Comparison of ENCODE assay signal across 32 cellular contexts in genomic region chr20:40925829-40926228, GRCh38.
"Had no signal": no experiment of that assay in that cellular context is flagged by ENCODE, and none has a peak within 500 bp of the region (broad histone marks: within the 10 kb centered on the region; RNA-seq: fewer than 3 reads in every experiment).

No MANE protein-coding gene starts in this region.

- H3K4me3 ChIP-seq: coronary artery, dorsolateral prefrontal cortex, esophagus muscularis mucosa, gastrocnemius medialis, heart left ventricle had no signal

- H3K27ac Mint-ChIP-seq: activated B cell treated with CpG ODN at 0.5 μM for 24 hours; activated CD8-positive, alpha-beta T cell treated with anti-CD3 and anti-CD28 coated beads for 36 hours; activated naive CD8-positive, alpha-beta T cell; activated T-helper 17 cell treated with anti-CD3 and anti-CD28 coated beads, Interleukin-2, amount 50 U/mL, for 72 hours; dendritic cell treated with granulocyte-macrophage colony-stimulating factor and Interleukin-4, amounts not matched to agents 40 ng/mL and 50 ng/mL, for 4 days; endodermal cell; T-helper 17 cell; T-helper 2 cell treated with Interferon-gamma antibody and Interleukin-4, amounts not matched to agents 5 μg/mL and 100 μg/mL, for 36 hours had no signal

- H3K4me1 Mint-ChIP-seq: activated T-helper 17 cell treated with anti-CD3 and anti-CD28 coated beads, Interleukin-2, amount 50 U/mL, for 72 hours; central memory CD8-positive, alpha-beta T cell; endodermal cell had no signal

- H3K36me3 ChIP-seq: brain microvascular endothelial cell, esophagus muscularis mucosa, gastrocnemius medialis, heart left ventricle, WERI-Rb-1 had no signal

- H3K4me3 Mint-ChIP-seq: activated B cell treated with CpG ODN at 0.5 μM for 24 hours; activated CD8-positive, alpha-beta T cell treated with anti-CD3 and anti-CD28 coated beads for 36 hours; activated naive CD8-positive, alpha-beta T cell; activated T-cell treated with anti-CD3 and anti-CD28 coated beads, Interleukin-2, amount 50 U/mL, for 4 hours; activated T-helper 17 cell treated with anti-CD3 and anti-CD28 coated beads, Interleukin-2, amount 50 U/mL, for 72 hours; central memory CD8-positive, alpha-beta T cell; dendritic cell treated with granulocyte-macrophage colony-stimulating factor and Interleukin-4, amounts not matched to agents 40 ng/mL and 50 ng/mL, for 4 days; endodermal cell; T-helper 17 cell; T-helper 2 cell treated with Interferon-gamma antibody and Interleukin-4, amounts not matched to agents 5 μg/mL and 100 μg/mL, for 36 hours had no signal

- H3K27me3 ChIP-seq: brain microvascular endothelial cell, dorsolateral prefrontal cortex, gastrocnemius medialis, heart left ventricle had no signal

- H3K27ac ChIP-seq: brain microvascular endothelial cell, coronary artery, dorsolateral prefrontal cortex, esophagus muscularis mucosa, foreskin keratinocyte, gastrocnemius medialis, heart left ventricle, WERI-Rb-1 had no signal

- ATAC-seq: activated CD4-positive, CD25-positive, alpha-beta regulatory T cell treated with anti-CD3 and anti-CD28 coated beads, Interleukin-2, amount 50 U/mL, for 24 hours; activated CD8-positive, alpha-beta T cell treated with anti-CD3 and anti-CD28 coated beads for 36 hours; activated T-cell treated with anti-CD3 and anti-CD28 coated beads, Interleukin-2, amount 50 U/mL, for 4 hours; activated T-helper 17 cell treated with anti-CD3 and anti-CD28 coated beads, Interleukin-2, amount 50 U/mL, for 72 hours; foreskin keratinocyte; gastrocnemius medialis; heart left ventricle; T-helper 17 cell had no signal

- H3K36me3 Mint-ChIP-seq: activated naive CD8-positive, alpha-beta T cell had no signal

- H3K27me3 Mint-ChIP-seq: activated B cell treated with CpG ODN at 0.5 μM for 24 hours; activated CD8-positive, alpha-beta T cell treated with anti-CD3 and anti-CD28 coated beads for 36 hours; central memory CD8-positive, alpha-beta T cell; dendritic cell treated with granulocyte-macrophage colony-stimulating factor and Interleukin-4, amounts not matched to agents 40 ng/mL and 50 ng/mL, for 4 days had no signal

- H3K9me3 ChIP-seq: esophagus muscularis mucosa, gastrocnemius medialis had no signal

- DNase-seq: activated B cell treated with CpG ODN at 0.5 μM for 24 hours; activated CD4-positive, alpha-beta T cell treated with anti-CD3 and anti-CD28 coated beads for 48 hours; activated CD4-positive, alpha-beta T cell treated with anti-CD3 and anti-CD28 coated beads, Interleukin-2, amount 50 U/mL, for 1 hour; activated CD4-positive, alpha-beta T cell treated with anti-CD3 and anti-CD28 coated beads, Interleukin-2, amount 50 U/mL, for 48 hours; activated CD8-positive, alpha-beta memory T cell treated with anti-CD3 and anti-CD28 coated beads for 24 hours; activated CD8-positive, alpha-beta T cell treated with anti-CD3 and anti-CD28 coated beads for 36 hours; activated effector memory CD4-positive, alpha-beta T cell treated with Interleukin-2 at 50 U/mL for 16 hours; activated gamma-delta T cell treated with Interleukin-2 at 50 U/mL for 16 hours; activated naive CD4-positive, alpha-beta T cell treated with anti-CD3 and anti-CD28 coated beads, Interleukin-2, amount 50 U/mL, for 16 hours; activated naive CD4-positive, alpha-beta T cell treated with Interleukin-2 at 50 U/mL for 16 hours; activated T-cell treated with anti-CD3 and anti-CD28 coated beads, Interleukin-2, amount 50 U/mL, for 4 hours; amniotic stem cell; anterior cingulate cortex; brain microvascular endothelial cell; dorsolateral prefrontal cortex; effector memory CD4-positive, alpha-beta T cell; endodermal cell; foreskin keratinocyte; gastrocnemius medialis; glutamatergic neuron; heart left ventricle; T-helper 17 cell; T1000; WERI-Rb-1 had no signal

- H3K9me3 Mint-ChIP-seq: activated B cell treated with CpG ODN at 0.5 μM for 24 hours; activated CD8-positive, alpha-beta T cell treated with anti-CD3 and anti-CD28 coated beads for 36 hours; activated T-cell treated with anti-CD3 and anti-CD28 coated beads, Interleukin-2, amount 50 U/mL, for 4 hours; activated T-helper 17 cell treated with anti-CD3 and anti-CD28 coated beads, Interleukin-2, amount 50 U/mL, for 72 hours; central memory CD8-positive, alpha-beta T cell; dendritic cell treated with granulocyte-macrophage colony-stimulating factor and Interleukin-4, amounts not matched to agents 40 ng/mL and 50 ng/mL, for 4 days; T-helper 2 cell treated with Interferon-gamma antibody and Interleukin-4, amounts not matched to agents 5 μg/mL and 100 μg/mL, for 36 hours had no signal

- H3K4me1 ChIP-seq: esophagus muscularis mucosa, foreskin keratinocyte, gastrocnemius medialis, heart left ventricle had no signal
